21 cellular contexts compared by ENCODE assay signal in genomic region chr7:99041526-99041925, GRCh38.
DNase-seq lines count a peak whose midpoint lies in the region; ATAC-seq and TF ChIP-seq lines count a peak whose summit lies in the region.
"Had no signal": no experiment of that assay in that cellular context is flagged by ENCODE, and none has a peak within 500 bp of the region (broad histone marks: within the 10 kb centered on the region; RNA-seq: fewer than 3 reads in every experiment).

No MANE protein-coding gene starts in this region.

- DNase-seq in RKO (ENCODE audit: low spot score) (peak; percentile 23), stomach (no peak), GM10266 (ENCODE audit: extremely low spot score) (no peak)
- DNase-seq: activated B cell treated with CpG ODN at 0.5 μM for 24 hours; DMS79; erythroblast; left cardiac atrium; naive thymus-derived CD8-positive, alpha-beta T cell; NCI-H1048; NCI-H774; stimulated activated CD4-positive, alpha-beta T cell treated with anti-CD3 and anti-CD28 coated beads, Interleukin-4, amount 100 ng/mL, for 1 hour; SW 1271 had no signal

- H3K4me3 Mint-ChIP-seq in brain = no peak overlapping the region
- H3K4me3 Mint-ChIP-seq: activated B cell treated with CpG ODN at 0.5 μM for 24 hours; activated naive CD8-positive, alpha-beta T cell; naive thymus-derived CD8-positive, alpha-beta T cell had no signal

- no peak for TF ChIP-seq POLR2A in stomach (IDR thresholded peaks at IDR 0.05)

- TF ChIP-seq RAD21 in liver (IDR thresholded peaks at IDR 0.05) = peak in 1 of 2 donors; percentile 45

- H3K27ac Mint-ChIP-seq in brain = peak overlapping the region in 4 of 5 experiments; percentile 9 to 68 (median 38)
- H3K27ac Mint-ChIP-seq: activated B cell treated with CpG ODN at 0.5 μM for 24 hours had no signal

- WGBS in liver = 58% methylated on average over 11 of the region's 11 CpGs
- WGBS in stomach, 5 donors = 34 to 60% (median 43%) methylated on average over 11 of the region's 11 CpGs

- H3K27ac ChIP-seq in liver (ENCODE audit: low read depth in 1 of 2, low read length in 2 of 2) (no peak overlapping the region), stomach (peak overlapping the region; percentile 58 to 80 (median 77))

- ATAC-seq in HG02798 (IDR thresholded peaks at IDR 0.05; ENCODE audit: poor library complexity, unreplicated experiment) (no peak), HG03108 (IDR thresholded peaks at IDR 0.05; ENCODE audit: unreplicated experiment) (no peak)
- ATAC-seq: left cardiac atrium; naive thymus-derived CD8-positive, alpha-beta T cell; right cardiac atrium had no signal

- H3K9ac ChIP-seq in liver (ENCODE audit: low read depth in 1 of 2, low read length in 2 of 2) = no peak overlapping the region

- peaks cover 0 to 30% (median 22%) of the 10 kb centered on the region in 4 donors for H3K4me1 ChIP-seq in liver (ENCODE audit: control insufficient read depth in 4 of 4, insufficient read depth in 4 of 4, low read length in 3 of 4)
- H3K4me1 ChIP-seq in stomach = peaks cover 16 to 34% (median 25%) of the 10 kb centered on the region in 4 donors
- H3K4me1 ChIP-seq: HAP-1 had no signal

- H3K27me3 ChIP-seq in liver (ENCODE audit: control insufficient read depth in 4 of 4, insufficient read depth in 4 of 4, low read length in 3 of 4) (no peaks in the 10 kb centered on the region), stomach (no peaks in the 10 kb centered on the region)
- H3K27me3 ChIP-seq: BLaER1 treated with 17β-estradiol and CSF1 and Interleukin-3, amounts not matched to agents 10 nM and 100 nM; Peyer's patch had no signal

- H3K27me3 Mint-ChIP-seq in brain = no peaks in the 10 kb centered on the region
- H3K27me3 Mint-ChIP-seq: activated B cell treated with CpG ODN at 0.5 μM for 24 hours; activated naive CD8-positive, alpha-beta T cell; naive thymus-derived CD8-positive, alpha-beta T cell had no signal

- H3K9me3 ChIP-seq in liver (ENCODE audit: control insufficient read depth in 4 of 4, low read length in 3 of 4) = no peaks in the 10 kb centered on the region
- no peaks in the 10 kb centered on the region for H3K9me3 ChIP-seq in stomach
- H3K9me3 ChIP-seq: BLaER1 treated with 17β-estradiol and CSF1 and Interleukin-3, amounts not matched to agents 10 nM and 100 nM; HAP-1; Peyer's patch had no signal

- peaks cover 4% of the 10 kb centered on the region for H3K4me1 Mint-ChIP-seq in brain
- H3K4me1 Mint-ChIP-seq: activated B cell treated with CpG ODN at 0.5 μM for 24 hours had no signal

- no peak for TF ChIP-seq CTCF in brain (conservative IDR thresholded peaks at IDR 0.05)
- TF ChIP-seq CTCF in liver (IDR thresholded peaks at IDR 0.05; ENCODE audit: low read depth, low read length, missing input control) = no peak
- no peak for TF ChIP-seq CTCF in stomach (IDR thresholded peaks at IDR 0.05)
- no peak for TF ChIP-seq CTCF in GM10266 (IDR thresholded peaks at IDR 0.05; ENCODE audit: control insufficient read depth, insufficient read depth, low read depth, missing control alignments)

- no peaks in the 10 kb centered on the region for H3K9me3 Mint-ChIP-seq in brain
- H3K9me3 Mint-ChIP-seq: activated B cell treated with CpG ODN at 0.5 μM for 24 hours; naive thymus-derived CD8-positive, alpha-beta T cell had no signal

- peaks cover 75% of the 10 kb centered on the region for H3K36me3 Mint-ChIP-seq in brain

- intact Hi-C loops in stomach (cut with DNase I; ENCODE audit: low total_unique reads) = no loop called here

- no peak for TF ChIP-seq EP300 in stomach (IDR thresholded peaks at IDR 0.05)

- H3K4me3 ChIP-seq in liver (ENCODE audit: low read depth in 1 of 3, low read length in 3 of 3) (no peak overlapping the region), stomach (no peak overlapping the region)
- H3K4me3 ChIP-seq: BLaER1 treated with 17β-estradiol and CSF1 and Interleukin-3, amounts not matched to agents 10 nM and 100 nM; HAP-1; Peyer's patch had no signal

- peaks cover 12 to 44% (median 35%) of the 10 kb centered on the region in 4 donors for H3K36me3 ChIP-seq in liver (ENCODE audit: control insufficient read depth in 4 of 4, insufficient read depth in 3 of 4, low read depth in 1 of 4, low read length in 3 of 4)
- peaks cover 52 to 98% (median 93%) of the 10 kb centered on the region in 4 donors for H3K36me3 ChIP-seq in stomach

TF ChIP-seq in liver, 16 proteins besides CTCF, POLR2A, EP300 and RAD21:
- TF ChIP-seq YY1 (IDR thresholded peaks at IDR 0.05) = no peak
- peak; percentile 66 to 68 for TF ChIP-seq HNF4A (conservative IDR thresholded peaks at IDR 0.05)
- TF ChIP-seq HNF4G (IDR thresholded peaks at IDR 0.05) = peak; percentile 9
- peak; percentile 10 for TF ChIP-seq SP1 (IDR thresholded peaks at IDR 0.05)
- no peak for TF ChIP-seq RXRA (IDR thresholded peaks at IDR 0.05)
- no peak for TF ChIP-seq EGR1 (IDR thresholded peaks at IDR 0.05; ENCODE audit: low read depth in 2 of 2)

Comparison
In these comparisons a context has a peak if more than half of its experiments do, and no peak if none do; other contexts are left out.
1. H3K27ac ChIP-seq: peak in stomach (5 of 5); none in liver (0 of 2).